23 cellular contexts compared by ENCODE assay signal in genomic region chr15:83602021-83602420, GRCh38. TPM values are rescaled to one million over a fixed set of nuclear protein-coding genes. Genes with fewer than 3 reads are reported as not detected.
"Had no signal": no experiment of that assay in that cellular context is flagged by ENCODE, and none has a peak within 500 bp of the region (broad histone marks: within the 10 kb centered on the region; RNA-seq: fewer than 3 reads in every experiment).

No MANE protein-coding gene starts in this region.

- H3K27me3 ChIP-seq: suprapubic skin, transverse colon had no signal

- H3K4me1 Mint-ChIP-seq: naive B cell; neural crest cell; stimulated activated naive CD8-positive, alpha-beta T cell treated with anti-CD3 and anti-CD28 coated beads, Interleukin-15, amount 100 ng/mL, for 72 hours had no signal

- H3K4me3 Mint-ChIP-seq: activated T-cell treated with anti-CD3 and anti-CD28 coated beads, Interleukin-2, amount 50 U/mL, for 72 hours; naive B cell; neural crest cell; stimulated activated naive CD8-positive, alpha-beta T cell treated with anti-CD3 and anti-CD28 coated beads, Interleukin-15, amount 100 ng/mL, for 72 hours had no signal

- ATAC-seq: activated T-cell treated with anti-CD3 and anti-CD28 coated beads, Interleukin-2, amount 50 U/mL, for 72 hours; right cardiac atrium; stimulated activated naive CD8-positive, alpha-beta T cell treated with anti-CD3 and anti-CD28 coated beads, Interleukin-15, amount 100 ng/mL, for 72 hours had no signal

- H3K4me3 ChIP-seq: left ventricle myocardium inferior, suprapubic skin, transverse colon had no signal

- H3K9me3 ChIP-seq: suprapubic skin, transverse colon had no signal

- H3K4me1 ChIP-seq: left ventricle myocardium inferior, suprapubic skin had no signal

- H3K27me3 Mint-ChIP-seq: progenitor cell of endocrine pancreas had no signal

- H3K36me3 ChIP-seq: left ventricle myocardium inferior, suprapubic skin, transverse colon, WERI-Rb-1 had no signal

- H3K27ac Mint-ChIP-seq: activated T-cell treated with anti-CD3 and anti-CD28 coated beads, Interleukin-2, amount 50 U/mL, for 72 hours; naive B cell; progenitor cell of endocrine pancreas; stimulated activated naive CD8-positive, alpha-beta T cell treated with anti-CD3 and anti-CD28 coated beads, Interleukin-15, amount 100 ng/mL, for 72 hours had no signal

- DNase-seq: activated CD4-positive, alpha-beta T cell treated with anti-CD3 and anti-CD28 coated beads, Interleukin-2, amount 50 U/mL, for 4 hours; activated effector memory CD4-positive, alpha-beta T cell treated with anti-CD3 and anti-CD28 coated beads, Interleukin-2, amount 50 U/mL, for 16 hours; activated naive CD4-positive, alpha-beta T cell treated with anti-CD3 and anti-CD28 coated beads, Interleukin-2, amount 50 U/mL, for 16 hours; activated T-cell treated with anti-CD3 and anti-CD28 coated beads, Interleukin-2, amount 50 U/mL, for 72 hours; aorta; cerebellar nuclear complex; effector CD8-positive, alpha-beta T cell; foreskin melanocyte; kidney; left ventricle myocardium inferior; naive B cell; right cardiac atrium; small intestine; stimulated activated CD4-positive, alpha-beta T cell treated with anti-CD3 and anti-CD28 coated beads, Interleukin-4, amount 100 ng/mL, for 1 hour; stimulated activated naive CD8-positive, alpha-beta T cell treated with anti-CD3 and anti-CD28 coated beads, Interleukin-15, amount 100 ng/mL, for 72 hours; transverse colon; WERI-Rb-1 had no signal

- H3K27ac ChIP-seq: left ventricle myocardium inferior, suprapubic skin, transverse colon, WERI-Rb-1 had no signal

RNA-seq across cellular contexts. Expression of gene ADAMTSL3, which starts 51.9 kb away (rescaled TPM):
- total RNA-seq: activated CD8-positive, alpha-beta memory T cell treated with anti-CD3 and anti-CD28 coated beads for 36 hours; endothelial cell of umbilical vein; mononuclear cell had no signal
- polyA plus RNA-seq: endothelial cell of umbilical vein had no signal
